Comparison of ENCODE assay signal across 1 cellular context in the genomic region with DNA sequence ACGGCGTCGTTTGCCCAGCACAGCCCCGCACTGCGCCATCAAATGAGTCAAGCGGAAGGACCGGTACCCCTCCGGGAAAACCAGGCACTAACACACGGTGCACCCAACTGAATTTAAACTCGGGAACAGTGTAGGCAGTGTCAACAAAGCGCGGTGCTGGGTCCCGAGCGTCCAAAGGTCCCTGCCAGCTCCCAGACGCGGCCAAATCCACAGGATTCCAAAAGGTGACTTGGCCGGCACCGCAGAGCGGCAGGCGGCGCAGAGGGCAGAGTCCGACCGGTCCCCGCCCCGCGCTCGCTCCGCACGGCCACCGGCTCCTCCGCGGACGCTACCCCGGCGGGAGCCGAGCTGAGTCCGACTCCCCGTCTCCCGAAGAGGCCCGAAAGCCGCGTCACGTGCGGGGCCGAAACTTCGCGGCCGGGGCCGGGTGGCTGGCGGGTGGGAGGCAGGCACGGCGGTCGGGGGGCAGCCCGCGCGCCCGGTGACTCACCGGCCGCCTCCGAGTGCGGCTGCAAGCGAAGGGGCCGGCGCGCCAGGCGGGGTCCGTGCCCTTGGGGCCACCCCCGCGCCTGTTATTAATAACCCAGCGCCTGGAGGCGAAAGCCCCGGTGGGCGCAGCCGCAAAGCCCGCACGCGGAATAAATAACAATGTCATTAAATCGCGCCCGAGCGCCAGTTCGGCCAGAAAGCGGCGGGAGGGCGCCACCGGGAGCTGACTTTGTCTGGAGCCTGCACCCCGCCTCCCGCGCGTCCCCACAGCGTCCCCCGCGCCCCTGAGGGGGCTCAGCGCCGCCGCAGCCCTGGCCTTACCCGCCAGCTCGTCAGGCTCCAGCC.
TF ChIP-seq lines count a peak whose summit lies in the region.

No MANE protein-coding gene starts in this region.

TF ChIP-seq in K562, 482 proteins besides CTCF, POLR2A, EP300 and RAD21 (continued from another document and continues in another):
- TF ChIP-seq ZNF445 (CRISPR knock-in tag; IDR thresholded peaks at IDR 0.05; ENCODE audit: low read depth) (no peak), NRF1 (conservative IDR thresholded peaks at IDR 0.05 in 1 of 2, IDR thresholded peaks at IDR 0.05 in 1 of 2) (peak in 1 of 2 experiments; percentile 35; a peak in 2 of 4 replicates), RBBP5 (IDR thresholded peaks at IDR 0.05; ENCODE audit: borderline replicate concordance, insufficient read depth, low read length, poor library complexity, severe bottlenecking) (peak; percentile 49), NFXL1 (CRISPR knock-in tag; IDR thresholded peaks at IDR 0.05) (no peak), FOXA3 (CRISPR knock-in tag; conservative IDR thresholded peaks at IDR 0.05 in 1 of 2, IDR thresholded peaks at IDR 0.05 in 1 of 2) (peak in 1 of 2 experiments; percentile 48; a peak in 2 of 4 replicates), HNRNPLL (IDR thresholded peaks at IDR 0.05; ENCODE audit: low read depth, low read length, poor library complexity, severe bottlenecking) (peak; percentile 59), ZBTB2 (IDR thresholded peaks at IDR 0.05) (no peak), L3MBTL2 (IDR thresholded peaks at IDR 0.05) (peak; percentile 34; the same call in 1 of the 2 replicates), CXXC5 (CRISPR knock-in tag; IDR thresholded peaks at IDR 0.05) (peak; percentile 50), KLF13 (tag; IDR thresholded peaks at IDR 0.05; ENCODE audit: borderline replicate concordance, low read depth) (no peak), KAT7 (CRISPR knock-in tag; IDR thresholded peaks at IDR 0.05; ENCODE audit: borderline replicate concordance) (peak; percentile 44; the same call in 1 of the 2 replicates), ZBTB7A (IDR thresholded peaks at IDR 0.05; ENCODE audit: borderline replicate concordance, control insufficient read depth, low read depth, low read length) (peak; percentile 75; the same call in 1 of the 2 replicates), GABPB2 (CRISPR knock-in tag; conservative IDR thresholded peaks at IDR 0.05) (no peak), MGA (IDR thresholded peaks at IDR 0.05) (no peak), ZNF23 (CRISPR knock-in tag; IDR thresholded peaks at IDR 0.05) (no peak), POLR2G (IDR thresholded peaks at IDR 0.05; ENCODE audit: low read depth, low read length) (0 out of 2 replicates have a peak, but pooled peaks have one; percentile 68), CREB1 (IDR thresholded peaks at IDR 0.05) (no peak; the same call in 1 of the 2 replicates), CREB1 (CRISPR knock-in tag; IDR thresholded peaks at IDR 0.05) (0 out of 2 replicates have a peak, but pooled peaks have one; percentile 39), BHLHE40 (IDR thresholded peaks at IDR 0.05; ENCODE audit: low read length) (peak; percentile 83), TAF1 (IDR thresholded peaks at IDR 0.05; ENCODE audit: control insufficient read depth, extremely low read depth, insufficient read depth, low read length, severe bottlenecking) (peak; percentile 29), PTBP1 (IDR thresholded peaks at IDR 0.05; ENCODE audit: low read depth, low read length) (no peak), CBX8 (IDR thresholded peaks at IDR 0.05; ENCODE audit: borderline replicate concordance, extremely low read depth, low read depth, low read length, poor library complexity, severe bottlenecking) (no peak), HIVEP1 (CRISPR knock-in tag; IDR thresholded peaks at IDR 0.05) (no peak), DPF2 (IDR thresholded peaks at IDR 0.05) (no peak), SMAD3 (CRISPR knock-in tag; conservative IDR thresholded peaks at IDR 0.05) (no peak), ZBTB1 (CRISPR knock-in tag; IDR thresholded peaks at IDR 0.05; ENCODE audit: borderline replicate concordance, low read depth) (peak; percentile 79), ATF1 (CRISPR knock-in tag; IDR thresholded peaks at IDR 0.05) (no peak), ATF1 (tag; IDR thresholded peaks at IDR 0.05) (peak; percentile 48; the same call in 1 of the 2 replicates), ZNF324 (CRISPR knock-in tag; IDR thresholded peaks at IDR 0.05) (no peak)
- TF ChIP-seq, protein P1, sequence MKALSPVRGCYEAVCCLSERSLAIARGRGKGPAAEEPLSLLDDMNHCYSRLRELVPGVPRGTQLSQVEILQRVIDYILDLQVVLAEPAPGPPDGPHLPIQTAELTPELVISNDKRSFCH (CRISPR knock-in tag; IDR thresholded peaks at IDR 0.05), result no peak
- TF ChIP-seq, protein P1 (tag; IDR thresholded peaks at IDR 0.05), result 0 out of 2 replicates have a peak, but pooled peaks have one; percentile 24
- TF ChIP-seq, protein P2, sequence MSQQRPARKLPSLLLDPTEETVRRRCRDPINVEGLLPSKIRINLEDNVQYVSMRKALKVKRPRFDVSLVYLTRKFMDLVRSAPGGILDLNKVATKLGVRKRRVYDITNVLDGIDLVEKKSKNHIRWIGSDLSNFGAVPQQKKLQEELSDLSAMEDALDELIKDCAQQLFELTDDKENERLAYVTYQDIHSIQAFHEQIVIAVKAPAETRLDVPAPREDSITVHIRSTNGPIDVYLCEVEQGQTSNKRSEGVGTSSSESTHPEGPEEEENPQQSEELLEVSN (IDR thresholded peaks at IDR 0.05; ENCODE audit: borderline replicate concordance in 1 of 2, extremely low read depth in 1 of 2, insufficient read depth in 1 of 2, insufficient read length in 1 of 2, low read depth in 1 of 2, low read length in 1 of 2, poor library complexity in 1 of 2, severe bottlenecking in 1 of 2), result peak in 1 of 2 experiments; percentile 64
- TF ChIP-seq, protein P3, sequence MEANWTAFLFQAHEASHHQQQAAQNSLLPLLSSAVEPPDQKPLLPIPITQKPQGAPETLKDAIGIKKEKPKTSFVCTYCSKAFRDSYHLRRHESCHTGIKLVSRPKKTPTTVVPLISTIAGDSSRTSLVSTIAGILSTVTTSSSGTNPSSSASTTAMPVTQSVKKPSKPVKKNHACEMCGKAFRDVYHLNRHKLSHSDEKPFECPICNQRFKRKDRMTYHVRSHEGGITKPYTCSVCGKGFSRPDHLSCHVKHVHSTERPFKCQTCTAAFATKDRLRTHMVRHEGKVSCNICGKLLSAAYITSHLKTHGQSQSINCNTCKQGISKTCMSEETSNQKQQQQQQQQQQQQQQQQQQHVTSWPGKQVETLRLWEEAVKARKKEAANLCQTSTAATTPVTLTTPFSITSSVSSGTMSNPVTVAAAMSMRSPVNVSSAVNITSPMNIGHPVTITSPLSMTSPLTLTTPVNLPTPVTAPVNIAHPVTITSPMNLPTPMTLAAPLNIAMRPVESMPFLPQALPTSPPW (CRISPR knock-in tag; IDR thresholded peaks at IDR 0.05), result peak; percentile 14; the same call in 1 of the 2 replicates
- TF ChIP-seq, protein P4, sequence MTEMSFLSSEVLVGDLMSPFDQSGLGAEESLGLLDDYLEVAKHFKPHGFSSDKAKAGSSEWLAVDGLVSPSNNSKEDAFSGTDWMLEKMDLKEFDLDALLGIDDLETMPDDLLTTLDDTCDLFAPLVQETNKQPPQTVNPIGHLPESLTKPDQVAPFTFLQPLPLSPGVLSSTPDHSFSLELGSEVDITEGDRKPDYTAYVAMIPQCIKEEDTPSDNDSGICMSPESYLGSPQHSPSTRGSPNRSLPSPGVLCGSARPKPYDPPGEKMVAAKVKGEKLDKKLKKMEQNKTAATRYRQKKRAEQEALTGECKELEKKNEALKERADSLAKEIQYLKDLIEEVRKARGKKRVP (CRISPR knock-in tag; IDR thresholded peaks at IDR 0.05), result no peak
- TF ChIP-seq, protein P5, sequence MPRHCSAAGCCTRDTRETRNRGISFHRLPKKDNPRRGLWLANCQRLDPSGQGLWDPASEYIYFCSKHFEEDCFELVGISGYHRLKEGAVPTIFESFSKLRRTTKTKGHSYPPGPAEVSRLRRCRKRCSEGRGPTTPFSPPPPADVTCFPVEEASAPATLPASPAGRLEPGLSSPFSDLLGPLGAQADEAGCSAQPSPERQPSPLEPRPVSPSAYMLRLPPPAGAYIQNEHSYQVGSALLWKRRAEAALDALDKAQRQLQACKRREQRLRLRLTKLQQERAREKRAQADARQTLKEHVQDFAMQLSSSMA (CRISPR knock-in tag; IDR thresholded peaks at IDR 0.05), result no peak
- TF ChIP-seq, protein P6, sequence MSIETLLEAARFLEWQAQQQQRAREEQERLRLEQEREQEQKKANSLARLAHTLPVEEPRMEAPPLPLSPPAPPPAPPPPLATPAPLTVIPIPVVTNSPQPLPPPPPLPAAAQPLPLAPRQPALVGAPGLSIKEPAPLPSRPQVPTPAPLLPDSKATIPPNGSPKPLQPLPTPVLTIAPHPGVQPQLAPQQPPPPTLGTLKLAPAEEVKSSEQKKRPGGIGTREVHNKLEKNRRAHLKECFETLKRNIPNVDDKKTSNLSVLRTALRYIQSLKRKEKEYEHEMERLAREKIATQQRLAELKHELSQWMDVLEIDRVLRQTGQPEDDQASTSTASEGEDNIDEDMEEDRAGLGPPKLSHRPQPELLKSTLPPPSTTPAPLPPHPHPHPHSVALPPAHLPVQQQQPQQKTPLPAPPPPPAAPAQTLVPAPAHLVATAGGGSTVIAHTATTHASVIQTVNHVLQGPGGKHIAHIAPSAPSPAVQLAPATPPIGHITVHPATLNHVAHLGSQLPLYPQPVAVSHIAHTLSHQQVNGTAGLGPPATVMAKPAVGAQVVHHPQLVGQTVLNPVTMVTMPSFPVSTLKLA (conservative IDR thresholded peaks at IDR 0.05), result 0 out of 4 replicates have a peak, but pooled peaks of 1 of the 2 experiments have one; percentile 34
